In the genomic region with DNA sequence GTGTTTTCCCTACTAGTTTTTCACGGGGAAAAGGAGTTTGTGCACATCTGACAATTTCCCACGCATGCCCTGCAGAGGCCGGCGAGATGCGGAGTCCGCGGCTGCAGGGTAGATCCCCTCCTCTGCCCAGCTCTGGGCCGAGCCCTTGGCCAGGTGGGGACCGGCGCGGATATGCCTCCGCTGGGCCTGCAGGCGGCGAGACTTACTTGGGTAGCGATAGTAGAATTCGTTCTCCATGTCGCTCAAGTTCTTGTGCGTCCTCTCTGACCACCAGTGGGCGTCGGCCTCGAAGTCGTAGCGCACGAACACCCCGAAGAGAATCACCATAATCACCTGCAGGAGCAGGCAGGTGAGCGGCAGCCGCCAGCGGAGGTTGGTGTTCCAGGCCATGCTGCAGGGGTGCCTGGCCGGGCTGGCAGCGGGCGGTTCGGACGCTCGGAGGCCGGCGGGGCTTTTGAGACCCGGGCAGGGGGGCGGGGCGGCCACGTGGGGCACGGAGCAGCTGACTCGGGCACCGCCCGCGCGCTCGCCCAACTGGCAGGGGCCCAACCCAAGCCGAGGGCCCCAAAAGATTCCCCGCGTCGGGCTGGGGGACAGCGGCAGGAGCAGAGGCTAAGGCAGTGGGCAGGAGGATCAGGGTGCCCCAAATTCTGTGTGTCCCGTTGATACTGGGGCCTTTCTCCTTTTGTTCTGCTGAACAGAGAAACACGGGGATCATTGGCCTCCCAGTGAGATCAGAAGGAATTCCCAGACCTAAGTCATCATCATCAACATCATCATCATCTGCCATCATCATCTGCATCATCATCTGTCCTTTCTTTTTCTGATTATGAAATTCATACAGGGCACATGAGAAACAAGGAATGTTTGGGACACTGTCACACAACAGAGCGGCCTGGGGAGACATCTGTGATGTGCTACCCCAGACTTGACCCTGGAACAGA, we compare ENCODE assay signal across 9 cellular contexts. TPM values are rescaled to one million over a fixed set of nuclear protein-coding genes. Genes with fewer than 3 reads are reported as not detected.
A peak's percentile ranks its signal among the peaks of the same experiment; 100 is the strongest.
DNase-seq lines count a peak whose midpoint lies in the region; ATAC-seq and TF ChIP-seq lines count a peak whose summit lies in the region.
"Had no signal": no experiment of that assay in that cellular context is flagged by ENCODE, and none has a peak within 500 bp of the region (broad histone marks: within the 10 kb centered on the region; RNA-seq: fewer than 3 reads in every experiment).

A gene (minus strand): TSS at position 429 of the 944 bp plus-strand sequence. CDS start 39 bp downstream, at position 390.

- WGBS in lower leg skin, 2 donors, result 5 to 7% methylated on average over 43 to 55 of the region's 55 CpGs

- peaks cover 14% of the 10 kb centered on the region for H3K27me3 ChIP-seq in effector memory CD4-positive, alpha-beta T cell (replicated peaks; ENCODE audit: control insufficient read depth, insufficient read depth, low read length, poor library complexity, severe bottlenecking)

- no peak within 1 kb of the TSS for H3K27ac ChIP-seq in effector memory CD4-positive, alpha-beta T cell (ENCODE audit: insufficient read depth, low read length, poor library complexity, severe bottlenecking)
- H3K27ac ChIP-seq: BLaER1 treated with 17β-estradiol and CSF1 and Interleukin-3, amounts not matched to agents 10 nM and 100 nM had no signal

- H3K4me3 ChIP-seq in effector memory CD4-positive, alpha-beta T cell (ENCODE audit: insufficient read depth, low read depth, low read length, poor library complexity, severe bottlenecking), result peak within 1 kb of the TSS; percentile 40
- no peak within 1 kb of the TSS for H3K4me3 ChIP-seq in lower leg skin (ENCODE audit: low read depth, poor library complexity, severe bottlenecking)
- H3K4me3 ChIP-seq: BLaER1 treated with 17β-estradiol and CSF1 and Interleukin-3, amounts not matched to agents 10 nM and 100 nM had no signal

- TF ChIP-seq POLR2A in lower leg skin (IDR thresholded peaks at IDR 0.05), result no peak

- H3K36me3 ChIP-seq in effector memory CD4-positive, alpha-beta T cell (ENCODE audit: control insufficient read depth, insufficient read depth, low read length), result no peaks in the 10 kb centered on the region
- H3K36me3 ChIP-seq: BLaER1 treated with 17β-estradiol and CSF1 and Interleukin-3, amounts not matched to agents 10 nM and 100 nM had no signal

- peak; percentile 65 to 85 for DNase-seq in NCI-H524 (lab: John Stamatoyannopoulos, UW)
- DNase-seq in NCI-H524 treated with DMSO at 0.1 percent for 48 hours (lab: John Stamatoyannopoulos, UW), result no peak
- peak; percentile 56 for DNase-seq in NCI-H510A (lab: John Stamatoyannopoulos, UW)
- no peak for DNase-seq in effector memory CD4-positive, alpha-beta T cell
- peak in 1 of 2 donors; percentile 83 for DNase-seq in lower leg skin (ENCODE audit: low spot score in 2 of 2)
- DNase-seq in ureter (ENCODE audit: low spot score), result peak; percentile 49

- H3K9me3 ChIP-seq in effector memory CD4-positive, alpha-beta T cell (ENCODE audit: control insufficient read depth, low read length), result no peaks in the 10 kb centered on the region

- intact Hi-C loops in lower leg skin (cut with DNase I; ENCODE audit: low total_unique reads), result loop anchor here (10.0 kb wide), 1 partner anchor 58 kb away; no protein-coding TSS in a partner anchor

- no peak for TF ChIP-seq CTCF in lower leg skin (IDR thresholded peaks at IDR 0.05)

- no peak for ATAC-seq in HG03196 (IDR thresholded peaks at IDR 0.05; ENCODE audit: unreplicated experiment)
- no peak for ATAC-seq in GM18867 (IDR thresholded peaks at IDR 0.05; ENCODE audit: unreplicated experiment)

- peaks cover 6% of the 10 kb centered on the region for H3K4me1 ChIP-seq in effector memory CD4-positive, alpha-beta T cell (ENCODE audit: control insufficient read depth, insufficient read depth, low read length, poor library complexity, severe bottlenecking)
- H3K4me1 ChIP-seq: BLaER1 treated with 17β-estradiol and CSF1 and Interleukin-3, amounts not matched to agents 10 nM and 100 nM had no signal

RNA-seq across cellular contexts. Expression of the gene that starts here (rescaled TPM):
- total RNA-seq in lower leg skin (10 to 100 TPM in 3 of 4 donors, 1 to 10 TPM in 1; 1.3 to 29.0 (median 23.7) TPM), ureter (1.1 TPM)

Comparison
In these comparisons a context has a peak if more than half of its experiments do, and no peak if none do; other contexts are left out.
1. DNase-seq: peak in NCI-H524 (2 of 2), NCI-H510A (single experiment) and ureter (single experiment); none in NCI-H524 treated with DMSO at 0.1 percent for 48 hours (single experiment) and effector memory CD4-positive, alpha-beta T cell (0 of 3).